18 cellular contexts compared by ENCODE assay signal in the genomic region with DNA sequence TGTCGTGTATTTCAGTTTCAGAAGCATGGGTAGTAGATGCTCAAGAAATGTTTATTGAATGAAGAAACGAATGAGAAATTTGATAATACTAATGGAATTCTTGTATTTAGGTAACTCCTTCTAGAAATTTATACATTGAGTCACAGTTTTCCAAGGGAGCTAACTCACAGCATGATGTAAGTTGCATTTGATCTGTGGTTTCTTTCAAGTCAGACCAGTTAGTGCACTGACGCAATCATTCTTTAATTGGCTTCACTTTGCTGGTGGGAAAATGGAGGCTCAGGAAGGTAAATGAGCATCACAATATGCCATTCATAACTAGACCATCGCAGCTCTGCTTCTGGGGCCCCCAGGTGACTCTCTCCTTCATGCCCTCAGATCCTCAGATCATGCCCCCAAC. TPM values are rescaled to one million over a fixed set of nuclear protein-coding genes. Genes with fewer than 3 reads are reported as not detected.
DNase-seq lines count a peak whose midpoint lies in the region; ATAC-seq, FAIRE-seq and TF ChIP-seq lines count a peak whose summit lies in the region.
"Had no signal": no experiment of that assay in that cellular context is flagged by ENCODE, and none has a peak within 500 bp of the region (broad histone marks: within the 10 kb centered on the region; RNA-seq: fewer than 3 reads in every experiment).

No MANE protein-coding gene starts in this region.

- H2BK5ac ChIP-seq in mesenchymal stem cell (ENCODE audit: low read depth, low read length, poor library complexity, severe bottlenecking), result no peak overlapping the region
- H2BK5ac ChIP-seq in mesendoderm (ENCODE audit: low read length), result no peak overlapping the region

- no peak overlapping the region for H4K5ac ChIP-seq in mesendoderm (ENCODE audit: low read length)

- H3K79me1 ChIP-seq in mesenchymal stem cell (replicated peaks; ENCODE audit: low read length, poor library complexity, severe bottlenecking) (no peaks in the 10 kb centered on the region), mesendoderm (ENCODE audit: low read length) (no peaks in the 10 kb centered on the region)

- H2BK12ac ChIP-seq in mesenchymal stem cell (ENCODE audit: low read length in 2 of 2), result no peak overlapping the region

- H3K4me1 Mint-ChIP-seq in progenitor cell of endocrine pancreas (ENCODE audit: low read depth), result peaks cover 7% of the 10 kb centered on the region
- H3K4me1 Mint-ChIP-seq: CD14-positive monocyte had no signal

- no peak overlapping the region for H3K4ac ChIP-seq in mesenchymal stem cell (ENCODE audit: low read depth in 1 of 2, low read length in 2 of 2)
- H3K4ac ChIP-seq in mesendoderm (ENCODE audit: low read depth, low read length), result no peak overlapping the region

- FAIRE-seq in bronchial epithelial cell (lab: Jason Lieb, UNC), result no peak
- FAIRE-seq: HepG2, TTC549 had no signal

- H2BK15ac ChIP-seq in mesenchymal stem cell (ENCODE audit: low read depth, poor library complexity, severe bottlenecking) (no peak overlapping the region), mesendoderm (replicated peaks; ENCODE audit: low read depth) (no peak overlapping the region)

- H2AFZ ChIP-seq in mesenchymal stem cell (ENCODE audit: low read depth, low read length), result no peak overlapping the region

- no peak overlapping the region for H3K4me3 Mint-ChIP-seq in progenitor cell of endocrine pancreas (ENCODE audit: low read depth)
- H3K4me3 Mint-ChIP-seq: activated naive CD4-positive, alpha-beta T cell treated with anti-CD3 and anti-CD28 coated beads for 36 hours; CD14-positive monocyte had no signal

- no peaks in the 10 kb centered on the region for H3K9me3 ChIP-seq in mesenchymal stem cell (ENCODE audit: control insufficient read depth, low read length)
- H3K9me3 ChIP-seq: psoas muscle, SJCRH30 had no signal

- no peak for TF ChIP-seq POLR2A in NB4 (IDR thresholded peaks at IDR 0.05; ENCODE audit: extremely low read depth, insufficient read length)

- H3K27ac ChIP-seq in mesenchymal stem cell (ENCODE audit: low read length, poor library complexity, severe bottlenecking) (no peak overlapping the region), mesendoderm (ENCODE audit: low read depth, low read length) (no peak overlapping the region)
- H3K27ac ChIP-seq: psoas muscle, SJCRH30 had no signal

- H3K4me1 ChIP-seq in mesenchymal stem cell (ENCODE audit: control insufficient read depth, insufficient read depth, low read depth, low read length), result peaks cover 7% of the 10 kb centered on the region
- H3K4me1 ChIP-seq in mesendoderm (ENCODE audit: control insufficient read depth, low read depth, low read length), result no peaks in the 10 kb centered on the region
- H3K4me1 ChIP-seq: psoas muscle, SJCRH30 had no signal

- no peaks in the 10 kb centered on the region for H3K79me2 ChIP-seq in mesendoderm (ENCODE audit: control insufficient read depth, insufficient read depth, low read length)

- TF ChIP-seq CTCF in NB4 (IDR thresholded peaks at IDR 0.05; ENCODE audit: low read depth, low read length), result no peak
- TF ChIP-seq CTCF in bronchial epithelial cell (IDR thresholded peaks at IDR 0.05; ENCODE audit: insufficient read depth, low read length, severe bottlenecking), result no peak
- no peak for TF ChIP-seq CTCF in progenitor cell of endocrine pancreas (IDR thresholded peaks at IDR 0.05; ENCODE audit: unreplicated experiment)

- H2AK5ac ChIP-seq in mesenchymal stem cell (ENCODE audit: low read length, severe bottlenecking), result no peak overlapping the region
- H2AK5ac ChIP-seq in mesendoderm (ENCODE audit: low read length), result no peak overlapping the region

- H3K27ac Mint-ChIP-seq in progenitor cell of endocrine pancreas, result no peak overlapping the region
- H3K27ac Mint-ChIP-seq: activated naive CD4-positive, alpha-beta T cell treated with anti-CD3 and anti-CD28 coated beads for 36 hours; CD14-positive monocyte had no signal

- H3K36me3 Mint-ChIP-seq in progenitor cell of endocrine pancreas (ENCODE audit: insufficient read depth), result no peaks in the 10 kb centered on the region
- H3K36me3 Mint-ChIP-seq: CD14-positive monocyte had no signal

- H3K36me3 ChIP-seq in bronchial epithelial cell (ENCODE audit: control insufficient read depth, insufficient read depth, low read length), result no peaks in the 10 kb centered on the region
- H3K36me3 ChIP-seq in mesenchymal stem cell (ENCODE audit: control insufficient read depth in 1 of 2, insufficient read depth in 2 of 2, low read depth in 1 of 2, low read length in 2 of 2), result no peaks in the 10 kb centered on the region
- no peaks in the 10 kb centered on the region for H3K36me3 ChIP-seq in mesendoderm (ENCODE audit: control insufficient read depth, insufficient read depth, low read length)
- H3K36me3 ChIP-seq: SJCRH30 had no signal

- H3K4me2 ChIP-seq in mesenchymal stem cell (ENCODE audit: low read length, poor library complexity, severe bottlenecking) (no peak overlapping the region), mesendoderm (ENCODE audit: low read length) (no peak overlapping the region)

- 66% methylated on average over 2 of the region's 4 CpGs for WGBS in mesenchymal stem cell
- no CpG with 5 or more reads among the region's 4 CpGs for WGBS in mesendoderm (ENCODE audit: extremely low coverage, insufficient coverage, low lambda C conversion rate)

- H4K8ac ChIP-seq in mesenchymal stem cell (ENCODE audit: low read length), result no peak overlapping the region
- H4K8ac ChIP-seq in mesendoderm (ENCODE audit: low read depth, low read length), result no peak overlapping the region

- H3K27me3 ChIP-seq in bronchial epithelial cell (ENCODE audit: control insufficient read depth, insufficient read depth, low read length) (no peaks in the 10 kb centered on the region), mesenchymal stem cell (ENCODE audit: control insufficient read depth in 1 of 2, insufficient read depth in 1 of 2, low read length in 2 of 2) (no peaks in the 10 kb centered on the region), mesendoderm (ENCODE audit: insufficient read depth, low read length, poor library complexity) (no peaks in the 10 kb centered on the region)
- H3K27me3 ChIP-seq: SJCRH30 had no signal

- no peak overlapping the region for H3K14ac ChIP-seq in mesenchymal stem cell (ENCODE audit: low read length in 2 of 2)

- H3K9me3 Mint-ChIP-seq in progenitor cell of endocrine pancreas (ENCODE audit: low read depth), result no peaks in the 10 kb centered on the region
- H3K9me3 Mint-ChIP-seq: activated naive CD4-positive, alpha-beta T cell treated with anti-CD3 and anti-CD28 coated beads for 36 hours had no signal

- no peak for ATAC-seq in GM21825 (IDR thresholded peaks at IDR 0.05; ENCODE audit: unreplicated experiment)
- ATAC-seq: HepG2, psoas muscle had no signal

- H3K9ac ChIP-seq in mesenchymal stem cell (ENCODE audit: low read length) (no peak overlapping the region), mesendoderm (ENCODE audit: low read length) (no peak overlapping the region)

- H3K27me3 Mint-ChIP-seq in progenitor cell of endocrine pancreas, result peaks cover 8% of the 10 kb centered on the region

- no peak overlapping the region for H3K23ac ChIP-seq in mesenchymal stem cell (ENCODE audit: low read length in 2 of 2)
- H3K23ac ChIP-seq in mesendoderm (ENCODE audit: low read length), result no peak overlapping the region

- H3K56ac ChIP-seq in mesendoderm (ENCODE audit: low read length), result no peak overlapping the region

- H3K4me3 ChIP-seq in NB4 (ENCODE audit: low read depth, low read length) (no peak overlapping the region), bronchial epithelial cell (ENCODE audit: low read depth, low read length) (no peak overlapping the region), mesenchymal stem cell (ENCODE audit: insufficient read depth in 1 of 2, low read depth in 1 of 2, low read length in 2 of 2) (no peak overlapping the region), mesendoderm (ENCODE audit: low read length) (no peak overlapping the region)
- H3K4me3 ChIP-seq: psoas muscle, SJCRH30 had no signal

- H2BK120ac ChIP-seq in mesenchymal stem cell (ENCODE audit: low read depth, low read length) (no peak overlapping the region), mesendoderm (ENCODE audit: low read depth, low read length) (no peak overlapping the region)

- H3K18ac ChIP-seq in mesenchymal stem cell (ENCODE audit: low read depth in 1 of 2, low read length in 2 of 2), result no peak overlapping the region
- H3K18ac ChIP-seq in mesendoderm (ENCODE audit: low read length), result no peak overlapping the region

- no peak overlapping the region for H4K91ac ChIP-seq in mesenchymal stem cell (ENCODE audit: low read length)

- DNase-seq in EH (ENCODE audit: low read depth) (peak; percentile 62), NB4 (ENCODE audit: low read depth) (peak; percentile 73), bronchial epithelial cell (ENCODE audit: low read depth) (peak; percentile 98), mesenchymal stem cell (peak; percentile 50), NCI-H2029 (lab: John Stamatoyannopoulos, UW) (no peak), progenitor cell of endocrine pancreas (ENCODE audit: low spot score, unreplicated experiment) (no peak), mesendoderm (no peak)
- DNase-seq: activated naive CD4-positive, alpha-beta T cell treated with anti-CD3 and anti-CD28 coated beads for 36 hours; islet precursor cell; NCI-H1436 treated with DMSO at 0.1 percent for 48 hours; NCI-H748 treated with DMSO at 0.1 percent for 48 hours; psoas muscle; SJCRH30 had no signal

RNA-seq across cellular contexts. Expression of gene CWH43, which starts 17.3 kb away (rescaled TPM):
- total RNA-seq in bronchial epithelial cell, result 3.7 and 28.3 TPM in 2 replicates
- not detected for polyA plus RNA-seq in mesenchymal stem cell (2013, experiment 1 of 2)
- not detected for polyA plus RNA-seq in mesenchymal stem cell (2013, experiment 2 of 2)
- total RNA-seq in progenitor cell of endocrine pancreas, result not detected in 2 replicates
- polyA plus RNA-seq in mesendoderm (2013, experiment 1 of 2), result not detected
- not detected for polyA plus RNA-seq in mesendoderm (2013, experiment 2 of 2)
- total RNA-seq: activated naive CD4-positive, alpha-beta T cell treated with anti-CD3 and anti-CD28 coated beads for 36 hours; chondrocyte; HepG2; psoas muscle; SJCRH30 had no signal
- polyA plus RNA-seq: CD14-positive monocyte, HepG2, psoas muscle had no signal

Comparison
In these comparisons a context has a peak if more than half of its experiments do, and no peak if none do; other contexts are left out.
1. DNase-seq: peak in EH (single experiment), NB4 (single experiment), bronchial epithelial cell (single experiment) and mesenchymal stem cell (single experiment); none in NCI-H2029 (single experiment), progenitor cell of endocrine pancreas (single experiment) and mesendoderm (single experiment).